21 cellular contexts compared by ENCODE assay signal in genomic region chr14:39628087-39628486, GRCh38.
"Had no signal": no experiment of that assay in that cellular context is flagged by ENCODE, and none has a peak within 500 bp of the region (broad histone marks: within the 10 kb centered on the region; RNA-seq: fewer than 3 reads in every experiment).

No MANE protein-coding gene starts in this region.

- H3K9me3 ChIP-seq: thyroid gland had no signal

- H3K4me2 ChIP-seq: neural progenitor cell had no signal

- H3K27ac ChIP-seq: dorsolateral prefrontal cortex, heart left ventricle, neural progenitor cell, ovary, suprapubic skin, thyroid gland had no signal

- H3K27me3 ChIP-seq: dorsolateral prefrontal cortex, heart left ventricle, neural progenitor cell, ovary, suprapubic skin, thyroid gland had no signal

- H3K4me3 Mint-ChIP-seq: natural killer cell treated with Interleukin-12 subunit alpha and Interleukin-12 subunit beta and Interleukin-15 and Interleukin-18, amount 100 ng/mL, for 72 hours; neural progenitor cell; stimulated activated effector memory CD8-positive, alpha-beta T cell treated with anti-CD3 and anti-CD28 coated beads, Interleukin-12 subunit alpha, Interleukin-12 subunit beta, amount 100 ng/mL, for 72 hours; type B pancreatic cell had no signal

- H2AFZ ChIP-seq: neural progenitor cell had no signal

- H3K9ac ChIP-seq: neural progenitor cell had no signal

- H3K9me3 Mint-ChIP-seq: type B pancreatic cell had no signal

- H3K4me1 Mint-ChIP-seq: neural progenitor cell; stimulated activated effector memory CD8-positive, alpha-beta T cell treated with anti-CD3 and anti-CD28 coated beads, Interleukin-12 subunit alpha, Interleukin-12 subunit beta, amount 100 ng/mL, for 72 hours had no signal

- H3K4me1 ChIP-seq: heart left ventricle, neural progenitor cell, suprapubic skin, thyroid gland had no signal

- H3K27me3 Mint-ChIP-seq: natural killer cell treated with Interleukin-12 subunit alpha and Interleukin-12 subunit beta and Interleukin-15 and Interleukin-18, amount 100 ng/mL, for 72 hours had no signal

- DNase-seq: cortex of kidney; dorsolateral prefrontal cortex; effector CD8-positive, alpha-beta T cell; foreskin melanocyte; heart left ventricle; hippocampal formation; left colon; mucosa of descending colon; nucleus accumbens; ovary; right cardiac atrium; small intestine; stimulated activated CD4-positive, alpha-beta T cell treated with anti-CD3 and anti-CD28 coated beads, Interleukin-2, amount 100 ng/mL, for 48 hours; stimulated activated naive CD8-positive, alpha-beta T cell treated with anti-CD3 and anti-CD28 coated beads, Interleukin-15, Interleukin-2, amounts not matched to agents 100 U/mL and 50 U/mL, for 24 hours; thyroid gland had no signal

- H3K27ac Mint-ChIP-seq: natural killer cell treated with Interleukin-12 subunit alpha and Interleukin-12 subunit beta and Interleukin-15 and Interleukin-18, amount 100 ng/mL, for 72 hours; neural progenitor cell; stimulated activated effector memory CD8-positive, alpha-beta T cell treated with anti-CD3 and anti-CD28 coated beads, Interleukin-12 subunit alpha, Interleukin-12 subunit beta, amount 100 ng/mL, for 72 hours; type B pancreatic cell had no signal

- H3K36me3 ChIP-seq: heart left ventricle, neural progenitor cell, ovary, suprapubic skin, thyroid gland had no signal

- ATAC-seq: heart left ventricle; left colon; mucosa of descending colon; natural killer cell treated with Interleukin-12 subunit alpha and Interleukin-12 subunit beta and Interleukin-15 and Interleukin-18, amount 100 ng/mL, for 72 hours; right cardiac atrium; stimulated activated effector memory CD8-positive, alpha-beta T cell treated with anti-CD3 and anti-CD28 coated beads, Interleukin-12 subunit alpha, Interleukin-12 subunit beta, amount 100 ng/mL, for 72 hours; stimulated activated naive CD8-positive, alpha-beta T cell treated with anti-CD3 and anti-CD28 coated beads, Interleukin-15, Interleukin-2, amounts not matched to agents 100 U/mL and 50 U/mL, for 24 hours had no signal

- H3K36me3 Mint-ChIP-seq: neural progenitor cell; stimulated activated effector memory CD8-positive, alpha-beta T cell treated with anti-CD3 and anti-CD28 coated beads, Interleukin-12 subunit alpha, Interleukin-12 subunit beta, amount 100 ng/mL, for 72 hours; type B pancreatic cell had no signal

- FAIRE-seq: small intestine, urothelium cell line had no signal

- H3K4me3 ChIP-seq: dorsolateral prefrontal cortex, heart left ventricle, mucosa of descending colon, neural progenitor cell, ovary, suprapubic skin, thyroid gland had no signal
